Comparison of ENCODE assay signal across 9 cellular contexts in the genomic region with DNA sequence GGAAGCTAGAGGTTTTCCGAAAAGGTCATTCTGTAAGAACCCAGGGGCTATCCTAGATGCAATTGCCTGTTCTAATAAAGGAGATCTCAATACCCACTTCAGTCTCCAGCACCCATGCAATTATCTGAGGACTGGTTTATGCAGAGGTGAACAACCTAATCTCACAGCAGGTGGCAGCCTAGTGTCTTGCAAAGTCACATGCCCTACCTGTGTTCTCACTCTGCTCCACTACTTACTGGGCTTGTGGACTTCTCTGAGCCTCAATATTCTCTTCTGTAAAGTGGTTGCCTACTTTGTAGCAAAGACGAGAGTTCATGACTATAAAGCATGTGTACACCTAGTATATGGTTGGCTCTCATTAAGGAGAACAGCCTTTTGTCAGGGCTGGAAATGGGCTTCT. TPM values are rescaled to one million over a fixed set of nuclear protein-coding genes. Genes with fewer than 3 reads are reported as not detected.
DNase-seq lines count a peak whose midpoint lies in the region; ATAC-seq and TF ChIP-seq lines count a peak whose summit lies in the region.
"Had no signal": no experiment of that assay in that cellular context is flagged by ENCODE, and none has a peak within 500 bp of the region (broad histone marks: within the 10 kb centered on the region; RNA-seq: fewer than 3 reads in every experiment).

No MANE protein-coding gene starts in this region.

- no CpG with 5 or more reads among the region's 2 CpGs for WGBS in neuronal stem cell (ENCODE audit: extremely low coverage in 2 of 2, insufficient read length in 2 of 2, insufficient replicate concordance in 1 of 2), 2 donors

- H3K36me3 ChIP-seq in RWPE2 (ENCODE audit: low read depth) (no peaks in the 10 kb centered on the region), neuronal stem cell (replicated peaks in 1 of 2; ENCODE audit: control insufficient read depth in 2 of 2, insufficient read depth in 2 of 2, low read length in 2 of 2) (no peaks in the 10 kb centered on the region)
- H3K36me3 ChIP-seq: HAP-1 had no signal

- H2AFZ ChIP-seq in neuronal stem cell (ENCODE audit: low read length), result no peak overlapping the region

- ATAC-seq in RWPE2 (ENCODE audit: low read depth), result peak; percentile 91

- peaks cover 35% of the 10 kb centered on the region for H3K27me3 ChIP-seq in AG04450 (ENCODE audit: control insufficient read depth, insufficient read depth, low read length)
- H3K27me3 ChIP-seq in RWPE2 (ENCODE audit: insufficient read depth, poor library complexity, severe bottlenecking), result no peaks in the 10 kb centered on the region
- H3K27me3 ChIP-seq in neuronal stem cell (ENCODE audit: control insufficient read depth in 3 of 3, insufficient read depth in 3 of 3, low read depth in 1 of 3, low read length in 3 of 3), result peaks cover 0 to 5% (median 0%) of the 10 kb centered on the region in 3 experiments

- H2BK120ac ChIP-seq in neuronal stem cell (ENCODE audit: low read depth, low read length), result no peak overlapping the region

- POLR2A ChIA-PET in AG04450 (lab: Yijun Ruan, JAX), result no interaction called here

- TF ChIP-seq CTCF in AG04450 (IDR thresholded peaks at IDR 0.05; ENCODE audit: low read depth, low read length), result peak; percentile 44
- peak; percentile 41; the same call in 1 of the 2 replicates for TF ChIP-seq CTCF in GM12874 (IDR thresholded peaks at IDR 0.05; ENCODE audit: insufficient read depth, low read depth, low read length)
- peak; percentile 66 for TF ChIP-seq CTCF in RWPE2 (IDR thresholded peaks at IDR 0.05; ENCODE audit: poor library complexity, severe bottlenecking)

- H2AK5ac ChIP-seq in neuronal stem cell (ENCODE audit: low read depth, low read length), result no peak overlapping the region

- no peaks in the 10 kb centered on the region for H3K4me1 ChIP-seq in RWPE2 (ENCODE audit: insufficient read depth, poor library complexity, severe bottlenecking)
- H3K4me1 ChIP-seq in neuronal stem cell (ENCODE audit: control insufficient read depth in 2 of 2, insufficient read depth in 1 of 2, low read depth in 1 of 2, low read length in 2 of 2), result peaks cover 0 to 17% of the 10 kb centered on the region in 2 donors
- H3K4me1 ChIP-seq: HAP-1 had no signal

- no peak overlapping the region for H3K9ac ChIP-seq in neuronal stem cell (ENCODE audit: low read depth, low read length, poor library complexity)

- H4K91ac ChIP-seq in neuronal stem cell (ENCODE audit: low read depth, low read length, poor library complexity), result no peak overlapping the region

- no peak overlapping the region for H2BK5ac ChIP-seq in neuronal stem cell (ENCODE audit: low read length)

- H3K27ac ChIP-seq in AG04450 (ENCODE audit: low read depth, low read length), result no peak overlapping the region
- no peak overlapping the region for H3K27ac ChIP-seq in RWPE2 (ENCODE audit: poor library complexity, severe bottlenecking)
- no peak overlapping the region for H3K27ac ChIP-seq in caudate nucleus (ENCODE audit: low read depth, low read length)
- H3K27ac ChIP-seq in neuronal stem cell (replicated peaks; ENCODE audit: low read length), result no peak overlapping the region

- H3K4ac ChIP-seq in neuronal stem cell (ENCODE audit: low read length), result no peak overlapping the region

- H3K23ac ChIP-seq in neuronal stem cell (ENCODE audit: low read depth, low read length, poor library complexity), result no peak overlapping the region

- DNase-seq in AG04450 (ENCODE audit: low read depth, low spot score) (no peak), HPDE6-E6E7 (ENCODE audit: extremely low spot score) (peak; percentile 72), RWPE2 (ENCODE audit: low spot score) (peak; percentile 31), glomerular visceral epithelial cell (ENCODE audit: extremely low spot score) (peak; percentile 69), caudate nucleus (lab: John Stamatoyannopoulos, UW) (no peak), neuronal stem cell (ENCODE audit: low spot score) (no peak), activated T-cell treated with anti-CD3 and anti-CD28 coated beads for 4 hours (no peak)

- no peak overlapping the region for H3K18ac ChIP-seq in neuronal stem cell (ENCODE audit: low read length)

- H3K79me1 ChIP-seq in neuronal stem cell (ENCODE audit: low read depth, low read length), result no peaks in the 10 kb centered on the region

- H2BK12ac ChIP-seq in neuronal stem cell (ENCODE audit: low read length), result no peak overlapping the region

- no peak overlapping the region for H3K4me3 ChIP-seq in AG04450 (ENCODE audit: low read depth, low read length)
- H3K4me3 ChIP-seq in RWPE2 (ENCODE audit: severe bottlenecking), result no peak overlapping the region
- no peak overlapping the region for H3K4me3 ChIP-seq in neuronal stem cell (ENCODE audit: low read length in 2 of 2)
- H3K4me3 ChIP-seq: HAP-1 had no signal

- H3K14ac ChIP-seq in neuronal stem cell (ENCODE audit: low read length), result no peak overlapping the region

- H3K9me3 ChIP-seq in AG04450 (ENCODE audit: control insufficient read depth, insufficient read depth, low read length) (no peaks in the 10 kb centered on the region), RWPE2 (ENCODE audit: severe bottlenecking) (no peaks in the 10 kb centered on the region), neuronal stem cell (replicated peaks in 1 of 2; ENCODE audit: control insufficient read depth in 2 of 2, insufficient read depth in 1 of 2, low read depth in 1 of 2, low read length in 2 of 2) (no peaks in the 10 kb centered on the region)
- H3K9me3 ChIP-seq: HAP-1 had no signal

- H4K8ac ChIP-seq in neuronal stem cell (ENCODE audit: low read depth, low read length), result no peak overlapping the region

- H3K4me2 ChIP-seq in neuronal stem cell (ENCODE audit: insufficient read depth, low read length, poor library complexity, severe bottlenecking), result no peak overlapping the region

- CTCF ChIA-PET in AG04450 (lab: Charles Lee), result interaction anchor here (1.4 to 1.7 kb wide), 3 partner anchors 26 to 458 kb away, joined by 4 to 6 read pairs (median 4); no protein-coding TSS in a partner anchor

- no peak overlapping the region for H2BK15ac ChIP-seq in neuronal stem cell (ENCODE audit: low read length)

RNA-seq across cellular contexts. Expression of gene ALDH1B1, which starts 21.0 kb away (rescaled TPM):
- 47.0 and 51.7 TPM in 2 replicates for polyA plus RNA-seq in AG04450 (2011; rRNA removed)
- 57.6 and 72.0 TPM in 2 replicates for polyA minus RNA-seq in AG04450 (2011; rRNA and poly(A)+ RNA removed)
- 24.0 TPM for polyA plus RNA-seq in neuronal stem cell (2013, experiment 1 of 2)
- 24.2 TPM for polyA plus RNA-seq in neuronal stem cell (2013, experiment 2 of 2)

RNA-seq across cellular contexts. Expression of gene IGFBPL1, which starts 52.8 kb away (rescaled TPM):
- polyA plus RNA-seq in AG04450 (2011; rRNA removed), result 0.07 TPM in 1 of 2 replicates, not detected in the other
- not detected in 2 replicates for polyA minus RNA-seq in AG04450 (2011; rRNA and poly(A)+ RNA removed)
- polyA plus RNA-seq in neuronal stem cell (2013, experiment 1 of 2), result 21.7 TPM
- 21.3 TPM for polyA plus RNA-seq in neuronal stem cell (2013, experiment 2 of 2)

Comparison
In these comparisons a context has a peak if more than half of its experiments do, and no peak if none do; other contexts are left out.
1. DNase-seq: peak in HPDE6-E6E7 (single experiment), RWPE2 (single experiment) and glomerular visceral epithelial cell (single experiment); none in AG04450 (single experiment), caudate nucleus (0 of 61), neuronal stem cell (single experiment) and activated T-cell treated with anti-CD3 and anti-CD28 coated beads for 4 hours (single experiment).
2. Peak in every context shown above with its lines, with median percentiles within 50 percentile points of each other: CTCF ChIP-seq.